Comparison of ENCODE assay signal across 12 cellular contexts in genomic region chr19:47134533-47134932, GRCh38. TPM values are rescaled to one million over a fixed set of nuclear protein-coding genes. Genes with fewer than 3 reads are reported as not detected.
DNase-seq lines count a peak whose midpoint lies in the region; ATAC-seq and TF ChIP-seq lines count a peak whose summit lies in the region.
"Had no signal": no experiment of that assay in that cellular context is flagged by ENCODE, and none has a peak within 500 bp of the region (broad histone marks: within the 10 kb centered on the region; RNA-seq: fewer than 3 reads in every experiment).

No MANE protein-coding gene starts in this region.

- TF ChIP-seq CTCF in GM23338 (conservative IDR thresholded peaks at IDR 0.05; ENCODE audit: low read depth in 2 of 2) (no peak), gastrocnemius medialis (IDR thresholded peaks at IDR 0.05 in 4 of 5, conservative IDR thresholded peaks at IDR 0.05 in 1 of 5) (no peak)

- peaks cover 24% of the 10 kb centered on the region for H3K27me3 Mint-ChIP-seq in GM23338 (ENCODE audit: insufficient read depth, low read depth, poor library complexity)
- H3K27me3 Mint-ChIP-seq in activated T-helper 1 cell treated with anti-CD3 and anti-CD28 coated beads, Interleukin-12 subunit alpha, Interleukin-12 subunit beta, Interleukin-2, Interleukin-4 antibody, amounts not matched to agents 30 ng/mL and 10 ng/mL and 1 ng/mL, durations not matched to agents 14 hours and 24 hours and 36 hours (ENCODE audit: insufficient read depth): no peaks in the 10 kb centered on the region

- H3K4me3 Mint-ChIP-seq in GM23338: peak overlapping the region; percentile 37
- peak overlapping the region; percentile 2 for H3K4me3 Mint-ChIP-seq in activated T-helper 1 cell treated with anti-CD3 and anti-CD28 coated beads, Interleukin-12 subunit alpha, Interleukin-12 subunit beta, Interleukin-2, Interleukin-4 antibody, amounts not matched to agents 30 ng/mL and 10 ng/mL and 1 ng/mL, durations not matched to agents 14 hours and 24 hours and 36 hours

- no peak overlapping the region for H3K27ac ChIP-seq in ACC112 (ENCODE audit: low read depth, low read length)
- H3K27ac ChIP-seq in GM23338 (ENCODE audit: low read depth): peak overlapping the region; percentile 70; the same call in 1 of the 2 replicates
- no peak overlapping the region for H3K27ac ChIP-seq in iPS-20b (ENCODE audit: low read length)
- H3K27ac ChIP-seq in gastrocnemius medialis: no peak overlapping the region
- H3K27ac ChIP-seq: brain microvascular endothelial cell had no signal

- no peak for TF ChIP-seq POLR2A in gastrocnemius medialis (IDR thresholded peaks at IDR 0.05)

- peaks cover 77% of the 10 kb centered on the region for H3K36me3 Mint-ChIP-seq in GM23338 (ENCODE audit: low read depth)
- H3K36me3 Mint-ChIP-seq in activated T-helper 1 cell treated with anti-CD3 and anti-CD28 coated beads, Interleukin-12 subunit alpha, Interleukin-12 subunit beta, Interleukin-2, Interleukin-4 antibody, amounts not matched to agents 30 ng/mL and 10 ng/mL and 1 ng/mL, durations not matched to agents 14 hours and 24 hours and 36 hours (ENCODE audit: low read depth): peaks cover 41% of the 10 kb centered on the region

- H3K36me3 ChIP-seq in ACC112 (ENCODE audit: insufficient read depth, low read length) (no peaks in the 10 kb centered on the region), GM23338 (ENCODE audit: insufficient read depth) (peaks cover 16% of the 10 kb centered on the region; the same call in 1 of the 2 replicates), iPS-20b (ENCODE audit: insufficient read depth, low read depth, low read length) (peaks cover 42% of the 10 kb centered on the region), gastrocnemius medialis (no peaks in the 10 kb centered on the region)
- H3K36me3 ChIP-seq: brain microvascular endothelial cell had no signal

- H3K9me3 ChIP-seq in iPS-20b (ENCODE audit: insufficient read depth, low read depth, low read length) (no peaks in the 10 kb centered on the region), gastrocnemius medialis (no peaks in the 10 kb centered on the region)

- DNase-seq in GM23338 (ENCODE audit: low spot score) (no peak), NCI-H510A (lab: John Stamatoyannopoulos, UW) (no peak), gastrocnemius medialis (no peak), middle frontal gyrus (ENCODE audit: extremely low spot score, low spot score) (no peak)
- no peak for DNase-seq in activated T-helper 1 cell treated with anti-CD3 and anti-CD28 coated beads, Interleukin-12 subunit alpha, Interleukin-12 subunit beta, Interleukin-2, Interleukin-4 antibody, amounts not matched to agents 30 ng/mL and 10 ng/mL and 1 ng/mL, durations not matched to agents 14 hours and 24 hours and 36 hours (ENCODE audit: low spot score)
- DNase-seq: brain microvascular endothelial cell; immature natural killer cell; NCI-H187 treated with DMSO at 0.1 percent for 48 hours; stimulated activated CD8-positive, alpha-beta memory T cell treated with anti-CD3 and anti-CD28 coated beads, Interleukin-4, amount 100 ng/mL, for 48 hours had no signal

- H4K20me1 ChIP-seq in GM23338 (replicated peaks; ENCODE audit: insufficient read depth): peaks cover 78% of the 10 kb centered on the region

- H3K9me3 Mint-ChIP-seq in GM23338: peaks cover 10% of the 10 kb centered on the region
- H3K9me3 Mint-ChIP-seq in activated T-helper 1 cell treated with anti-CD3 and anti-CD28 coated beads, Interleukin-12 subunit alpha, Interleukin-12 subunit beta, Interleukin-2, Interleukin-4 antibody, amounts not matched to agents 30 ng/mL and 10 ng/mL and 1 ng/mL, durations not matched to agents 14 hours and 24 hours and 36 hours: peaks cover 3% of the 10 kb centered on the region

- in situ Hi-C loops in gastrocnemius medialis (cut with MboI; ENCODE audit: low sequenced_read_pairs in 4 of 4): loop anchor here in 1 of 4 donors (10.0 kb wide), 1 partner anchor 110 kb away; no protein-coding TSS in a partner anchor

- H3K4me2 ChIP-seq in GM23338: peak overlapping the region; percentile 99

- no peak for ATAC-seq in GM23338
- ATAC-seq in HG03025 (IDR thresholded peaks at IDR 0.05; ENCODE audit: low FRiP score, unreplicated experiment): no peak
- no peak for ATAC-seq in gastrocnemius medialis

- intact Hi-C loops in activated T-helper 1 cell treated with anti-CD3 and anti-CD28 coated beads, Interleukin-12 subunit alpha, Interleukin-12 subunit beta, Interleukin-2, Interleukin-4 antibody, amounts not matched to agents 30 ng/mL and 10 ng/mL and 1 ng/mL, durations not matched to agents 14 hours and 24 hours and 36 hours (cut with micrococcal nuclease): no loop called here
- intact Hi-C loops in gastrocnemius medialis (cut with DNase I; ENCODE audit: low total_unique reads): loop anchor here (5.0 kb wide), 1 partner anchor 108 kb away; no protein-coding TSS in a partner anchor

- H3K4me1 ChIP-seq in ACC112 (ENCODE audit: control insufficient read depth, insufficient read depth, low read length, unreplicated experiment): peaks cover 27% of the 10 kb centered on the region
- peaks cover 28% of the 10 kb centered on the region for H3K4me1 ChIP-seq in GM23338 (ENCODE audit: insufficient read depth)
- peaks cover 11% of the 10 kb centered on the region; the same call in 1 of the 2 replicates for H3K4me1 ChIP-seq in iPS-20b (ENCODE audit: insufficient read depth, low read length)
- peaks cover 0 to 4% of the 10 kb centered on the region in 2 donors for H3K4me1 ChIP-seq in gastrocnemius medialis

- no peaks in the 10 kb centered on the region for H3K9me2 ChIP-seq in GM23338 (ENCODE audit: insufficient read depth)

- H3K79me2 ChIP-seq in ACC112 (ENCODE audit: control insufficient read depth, insufficient read depth, low read length, unreplicated experiment) (peaks cover 80% of the 10 kb centered on the region), GM23338 (replicated peaks; ENCODE audit: insufficient read depth) (peaks cover 88% of the 10 kb centered on the region)

- H3K27me3 ChIP-seq in ACC112 (ENCODE audit: insufficient read depth, low read length) (no peaks in the 10 kb centered on the region), GM23338 (ENCODE audit: insufficient read depth) (no peaks in the 10 kb centered on the region), iPS-20b (ENCODE audit: insufficient read depth, low read length) (no peaks in the 10 kb centered on the region), gastrocnemius medialis (no peaks in the 10 kb centered on the region)
- H3K27me3 ChIP-seq: brain microvascular endothelial cell had no signal

- H2AFZ ChIP-seq in ACC112 (ENCODE audit: low read length, unreplicated experiment) (no peak overlapping the region), GM23338 (no peak overlapping the region)

- H3F3A ChIP-seq in GM23338 (replicated peaks; ENCODE audit: low read depth): peaks cover 21% of the 10 kb centered on the region; the same call in 1 of the 2 replicates

- peak overlapping the region; percentile 43; the same call in 1 of the 2 replicates for H3K4me3 ChIP-seq in ACC112 (ENCODE audit: low read depth, low read length)
- H3K4me3 ChIP-seq in GM23338: peak overlapping the region; percentile 100; the same call in 1 of the 2 replicates
- peak overlapping the region; percentile 1 for H3K4me3 ChIP-seq in iPS-20b (ENCODE audit: low read length)
- H3K4me3 ChIP-seq in gastrocnemius medialis: no peak overlapping the region

- peak overlapping the region; percentile 10 for H3K27ac Mint-ChIP-seq in GM23338
- peak overlapping the region; percentile 53 for H3K27ac Mint-ChIP-seq in activated T-helper 1 cell treated with anti-CD3 and anti-CD28 coated beads, Interleukin-12 subunit alpha, Interleukin-12 subunit beta, Interleukin-2, Interleukin-4 antibody, amounts not matched to agents 30 ng/mL and 10 ng/mL and 1 ng/mL, durations not matched to agents 14 hours and 24 hours and 36 hours

- no peak overlapping the region for H3K9ac ChIP-seq in iPS-20b (ENCODE audit: low read depth, low read length)

- peaks cover 28% of the 10 kb centered on the region for H3K4me1 Mint-ChIP-seq in GM23338
- peaks cover 62% of the 10 kb centered on the region for H3K4me1 Mint-ChIP-seq in activated T-helper 1 cell treated with anti-CD3 and anti-CD28 coated beads, Interleukin-12 subunit alpha, Interleukin-12 subunit beta, Interleukin-2, Interleukin-4 antibody, amounts not matched to agents 30 ng/mL and 10 ng/mL and 1 ng/mL, durations not matched to agents 14 hours and 24 hours and 36 hours (ENCODE audit: low read depth)

TF ChIP-seq in GM23338, 12 proteins besides CTCF, POLR2A, EP300 and RAD21:
- no peak for TF ChIP-seq STAT1 (IDR thresholded peaks at IDR 0.05; ENCODE audit: unreplicated experiment)
- TF ChIP-seq POLR2AphosphoS5 (IDR thresholded peaks at IDR 0.05; ENCODE audit: low read depth): no peak
- TF ChIP-seq ZNF114 (CRISPR knock-in tag; IDR thresholded peaks at IDR 0.05): no peak
- TF ChIP-seq EZH2 (IDR thresholded peaks at IDR 0.05; ENCODE audit: low read depth, unreplicated experiment): no peak
TF ChIP-seq in GM23338: peak in this region for 0.

RNA-seq across cellular contexts. Expression of gene SAE1, which starts 3.9 kb away (rescaled TPM):
- total RNA-seq in GM23338 (2014; rRNA removed; shearing (Covaris generic)): 236 and 258 TPM in 2 replicates
- 108 and 115 TPM in 2 replicates for polyA plus RNA-seq in GM23338 (2016; fragmentation: Nextera tagmentation; extraction: Ambion mirVana)
- total RNA-seq in activated T-helper 1 cell treated with anti-CD3 and anti-CD28 coated beads, Interleukin-12 subunit alpha, Interleukin-12 subunit beta, Interleukin-2, Interleukin-4 antibody, amounts not matched to agents 30 ng/mL and 10 ng/mL and 1 ng/mL, durations not matched to agents 14 hours and 24 hours and 36 hours: 141 and 142 TPM in 2 replicates
- 10 to 100 TPM; 29.7 to 74.6 (median 46.4) TPM for total RNA-seq in gastrocnemius medialis

RNA-seq across cellular contexts. Expression of gene ZC3H4, which starts 21.0 kb away (rescaled TPM):
- total RNA-seq in GM23338 (2014; rRNA removed; shearing (Covaris generic)): 33.8 and 36.9 TPM in 2 replicates
- 26.7 and 29.4 TPM in 2 replicates for polyA plus RNA-seq in GM23338 (2016; fragmentation: Nextera tagmentation; extraction: Ambion mirVana)
- total RNA-seq in activated T-helper 1 cell treated with anti-CD3 and anti-CD28 coated beads, Interleukin-12 subunit alpha, Interleukin-12 subunit beta, Interleukin-2, Interleukin-4 antibody, amounts not matched to agents 30 ng/mL and 10 ng/mL and 1 ng/mL, durations not matched to agents 14 hours and 24 hours and 36 hours: 111 and 114 TPM in 2 replicates
- total RNA-seq in gastrocnemius medialis: 10 to 100 TPM; 16.2 to 31.7 (median 22.8) TPM

Comparison
In these comparisons a context has a peak if more than half of its experiments do, and no peak if none do; other contexts are left out.
1. H3K4me3 ChIP-seq: peak in ACC112 (single experiment), GM23338 (single experiment) and iPS-20b (single experiment); none in gastrocnemius medialis (0 of 4).